ENCODE assay signal across 19 cellular contexts in genomic region chr13:45833242-45833641, GRCh38. TPM values are rescaled to one million over a fixed set of nuclear protein-coding genes. Genes with fewer than 3 reads are reported as not detected.
DNase-seq lines count a peak whose midpoint lies in the region; ATAC-seq, FAIRE-seq and TF ChIP-seq lines count a peak whose summit lies in the region.
"Had no signal": no experiment of that assay in that cellular context is flagged by ENCODE, and none has a peak within 500 bp of the region (broad histone marks: within the 10 kb centered on the region; RNA-seq: fewer than 3 reads in every experiment).

No MANE protein-coding gene starts in this region.

- no peaks in the 10 kb centered on the region for H3K9me3 ChIP-seq in HEK293 (ENCODE audit: control insufficient read depth, insufficient read depth, low read depth, low read length)
- H3K9me3 ChIP-seq in psoas muscle = no peaks in the 10 kb centered on the region

- H3K9me3 Mint-ChIP-seq in activated T-cell treated with anti-CD3 and anti-CD28 coated beads, Interleukin-2, amount 50 U/mL, for 24 hours = no peaks in the 10 kb centered on the region
- H3K9me3 Mint-ChIP-seq: CD8-positive, alpha-beta T cell; HFFc6 had no signal

- TF ChIP-seq CTCF in AG10803 (conservative IDR thresholded peaks at IDR 0.05; ENCODE audit: low read length) = no peak
- TF ChIP-seq CTCF in HEK293 (tag by site-specific recombination; IDR thresholded peaks at IDR 0.05) = no peak
- no peak for TF ChIP-seq CTCF in bronchial epithelial cell (IDR thresholded peaks at IDR 0.05; ENCODE audit: insufficient read depth, low read length, severe bottlenecking)
- TF ChIP-seq CTCF in psoas muscle (IDR thresholded peaks at IDR 0.05) = no peak

- intact Hi-C loops in psoas muscle (cut with DNase I) = loop anchor here in 1 of 2 donors (5.0 kb wide), 1 partner anchor 44 kb away; no protein-coding TSS in a partner anchor

- CTCF ChIA-PET in HEK293 (lab: Yijun Ruan, JAX) = interaction anchor here (0.9 kb wide), 1 partner anchor 149 kb away, joined by 3 read pairs; no protein-coding TSS in a partner anchor

- H3K27ac ChIP-seq in HEK293 (ENCODE audit: extremely low read depth, low read depth, low read length) (no peak overlapping the region), psoas muscle (peak overlapping the region; percentile 32)
- H3K27ac ChIP-seq: GM23248 had no signal

- no peak overlapping the region for H3K4me3 ChIP-seq in AG10803 (ENCODE audit: low read length)
- H3K4me3 ChIP-seq in HEK293 (ENCODE audit: low read depth, low read length) = no peak overlapping the region
- no peak overlapping the region for H3K4me3 ChIP-seq in bronchial epithelial cell (ENCODE audit: low read depth, low read length)
- no peak overlapping the region for H3K4me3 ChIP-seq in psoas muscle
- H3K4me3 ChIP-seq: GM23248, K562 had no signal

- DNase-seq in AG10803 (ENCODE audit: low read depth) (peak; percentile 9), bronchial epithelial cell (ENCODE audit: low read depth) (no peak), psoas muscle (no peak), nucleus accumbens (lab: John Stamatoyannopoulos, UW) (no peak)
- no peak for DNase-seq in activated T-cell treated with anti-CD3 and anti-CD28 coated beads, Interleukin-2, amount 50 U/mL, for 24 hours
- no peak for DNase-seq in stimulated activated CD4-positive, alpha-beta T cell treated with anti-CD3 and anti-CD28 coated beads, Interleukin-4, amount 100 ng/mL, for 4 hours
- DNase-seq: CD8-positive, alpha-beta T cell; NCI-H1105 treated with DMSO at 0.1 percent for 48 hours; NCI-H345; NCI-H526; OCI-M1 had no signal

- H3K27ac Mint-ChIP-seq in activated T-cell treated with anti-CD3 and anti-CD28 coated beads, Interleukin-2, amount 50 U/mL, for 24 hours = no peak overlapping the region
- H3K27ac Mint-ChIP-seq: CD8-positive, alpha-beta T cell; HFFc6 had no signal

- H3K4me1 Mint-ChIP-seq in activated T-cell treated with anti-CD3 and anti-CD28 coated beads, Interleukin-2, amount 50 U/mL, for 24 hours (ENCODE audit: low read depth) = no peaks in the 10 kb centered on the region

- WGBS in psoas muscle, 3 donors = 62 to 73% (median 66%) methylated on average over 4 of the region's 4 CpGs

- POLR2A ChIA-PET in HEK293 (lab: Yijun Ruan, JAX) = no interaction called here

- H3K27me3 Mint-ChIP-seq in activated T-cell treated with anti-CD3 and anti-CD28 coated beads, Interleukin-2, amount 50 U/mL, for 24 hours = no peaks in the 10 kb centered on the region

- no peak overlapping the region for H3K4me3 Mint-ChIP-seq in activated T-cell treated with anti-CD3 and anti-CD28 coated beads, Interleukin-2, amount 50 U/mL, for 24 hours
- H3K4me3 Mint-ChIP-seq: CD8-positive, alpha-beta T cell; HFFc6 had no signal

- no peaks in the 10 kb centered on the region for H3K4me1 ChIP-seq in HEK293 (ENCODE audit: control insufficient read depth, insufficient read depth, low read length)
- peaks cover 11% of the 10 kb centered on the region for H3K4me1 ChIP-seq in psoas muscle

- no peaks in the 10 kb centered on the region for H3K36me3 ChIP-seq in HEK293 (ENCODE audit: control insufficient read depth in 2 of 2, insufficient read depth in 1 of 2, low read length in 2 of 2)
- H3K36me3 ChIP-seq in bronchial epithelial cell (ENCODE audit: control insufficient read depth, insufficient read depth, low read length) = no peaks in the 10 kb centered on the region
- H3K36me3 ChIP-seq in psoas muscle (ENCODE audit: insufficient read depth in 1 of 2, low read depth in 1 of 2) = no peaks in the 10 kb centered on the region

- FAIRE-seq in bronchial epithelial cell (lab: Jason Lieb, UNC) = peak; percentile 62
- FAIRE-seq: K562 had no signal

- ATAC-seq in psoas muscle = peak in 2 of 4 donors; percentile 9 to 10
- ATAC-seq: CD8-positive, alpha-beta T cell; K562 had no signal

- H3K36me3 Mint-ChIP-seq in activated T-cell treated with anti-CD3 and anti-CD28 coated beads, Interleukin-2, amount 50 U/mL, for 24 hours (ENCODE audit: low read depth) = no peaks in the 10 kb centered on the region
- H3K36me3 Mint-ChIP-seq: CD8-positive, alpha-beta T cell had no signal

- H3K27me3 ChIP-seq in bronchial epithelial cell (ENCODE audit: control insufficient read depth, insufficient read depth, low read length) (no peaks in the 10 kb centered on the region), psoas muscle (ENCODE audit: insufficient read depth in 3 of 3, low read length in 2 of 3) (no peaks in the 10 kb centered on the region)

TF ChIP-seq in HEK293, 187 proteins besides CTCF, POLR2A, EP300 and RAD21:
- TF ChIP-seq ZNF169 (tag by site-specific recombination; IDR thresholded peaks at IDR 0.05) (no peak), ZSCAN4 (tag by site-specific recombination; IDR thresholded peaks at IDR 0.05) (0 out of 2 replicates have a peak, but pooled peaks have one; percentile 51), ZNF121 (tag by site-specific recombination; IDR thresholded peaks at IDR 0.05) (no peak)

RNA-seq across cellular contexts. Expression of gene SIAH3, which starts 18.3 kb away (rescaled TPM):
- total RNA-seq in bronchial epithelial cell (not detected in 2 replicates), psoas muscle (under 1 TPM in 2 of 4 donors, not detected in 2; 0.02 TPM)
- under 1 TPM in 1 of 3 donors, not detected in 2; 0.03 TPM for polyA plus RNA-seq in psoas muscle
- total RNA-seq: G401, GM23248, HFFc6, K562, RPMI7951 had no signal
- polyA plus RNA-seq: AG04450, BJ, GM23248, K562 had no signal
